Comparison of ENCODE assay signal across 12 cellular contexts in genomic region chr16:2671741-2672140, GRCh38. TPM values are rescaled to one million over a fixed set of nuclear protein-coding genes. Genes with fewer than 3 reads are reported as not detected.
DNase-seq lines count a peak whose midpoint lies in the region; ATAC-seq and TF ChIP-seq lines count a peak whose summit lies in the region.
"Had no signal": no experiment of that assay in that cellular context is flagged by ENCODE, and none has a peak within 500 bp of the region (broad histone marks: within the 10 kb centered on the region; RNA-seq: fewer than 3 reads in every experiment).

No MANE protein-coding gene starts in this region.

- WGBS in mesendoderm (ENCODE audit: extremely low coverage, insufficient coverage, low lambda C conversion rate), result no CpG with 5 or more reads among the region's 13 CpGs

- H3K4me3 ChIP-seq in mesendoderm (ENCODE audit: low read length), result no peak overlapping the region

- no peaks in the 10 kb centered on the region for H3K27me3 Mint-ChIP-seq in activated T-cell treated with anti-CD3 and anti-CD28 coated beads, Interleukin-2, amount 50 U/mL, for 24 hours
- no peaks in the 10 kb centered on the region for H3K27me3 Mint-ChIP-seq in activated CD8-positive, alpha-beta T cell treated with anti-CD3 and anti-CD28 coated beads for 36 hours
- H3K27me3 Mint-ChIP-seq in glutamatergic neuron (ENCODE audit: unreplicated experiment), result no peaks in the 10 kb centered on the region
- no peaks in the 10 kb centered on the region for H3K27me3 Mint-ChIP-seq in stimulated activated naive CD8-positive, alpha-beta T cell treated with anti-CD3 and anti-CD28 coated beads, Interleukin-15, amount 100 ng/mL, for 72 hours

- no peak overlapping the region for H3K9ac ChIP-seq in mesendoderm (ENCODE audit: low read length)

- H3K27ac Mint-ChIP-seq in activated T-cell treated with anti-CD3 and anti-CD28 coated beads, Interleukin-2, amount 50 U/mL, for 24 hours, result peak overlapping the region; percentile 69
- H3K27ac Mint-ChIP-seq in activated CD8-positive, alpha-beta T cell treated with anti-CD3 and anti-CD28 coated beads for 36 hours, result no peak overlapping the region
- H3K27ac Mint-ChIP-seq in glutamatergic neuron (ENCODE audit: unreplicated experiment), result no peak overlapping the region
- H3K27ac Mint-ChIP-seq in stimulated activated naive CD8-positive, alpha-beta T cell treated with anti-CD3 and anti-CD28 coated beads, Interleukin-15, amount 100 ng/mL, for 72 hours, result peak overlapping the region in 1 of 2 donors; percentile 85

- no peak overlapping the region for H2BK120ac ChIP-seq in mesendoderm (ENCODE audit: low read depth, low read length)

- H3K4me1 Mint-ChIP-seq in activated T-cell treated with anti-CD3 and anti-CD28 coated beads, Interleukin-2, amount 50 U/mL, for 24 hours (ENCODE audit: low read depth), result peaks cover 54% of the 10 kb centered on the region
- H3K4me1 Mint-ChIP-seq in activated CD8-positive, alpha-beta T cell treated with anti-CD3 and anti-CD28 coated beads for 36 hours (ENCODE audit: low read depth), result peaks cover 35% of the 10 kb centered on the region
- peaks cover 33% of the 10 kb centered on the region for H3K4me1 Mint-ChIP-seq in glutamatergic neuron (ENCODE audit: low read depth, unreplicated experiment)
- peaks cover 47% of the 10 kb centered on the region for H3K4me1 Mint-ChIP-seq in stimulated activated naive CD8-positive, alpha-beta T cell treated with anti-CD3 and anti-CD28 coated beads, Interleukin-15, amount 100 ng/mL, for 72 hours

- no peak overlapping the region for H2AK5ac ChIP-seq in mesendoderm (ENCODE audit: low read length)

- no peak overlapping the region for H3K4ac ChIP-seq in mesendoderm (ENCODE audit: low read depth, low read length)

- no peak for DNase-seq in activated T-cell treated with anti-CD3 and anti-CD28 coated beads, Interleukin-2, amount 50 U/mL, for 24 hours
- DNase-seq in activated T-cell treated with anti-CD3 and anti-CD28 coated beads, Interleukin-2, amount 50 U/mL, for 48 hours, result no peak
- no peak for DNase-seq in activated CD8-positive, alpha-beta T cell treated with anti-CD3 and anti-CD28 coated beads for 36 hours
- DNase-seq in glutamatergic neuron, result no peak
- no peak for DNase-seq in stimulated activated naive CD8-positive, alpha-beta T cell treated with anti-CD3 and anti-CD28 coated beads, Interleukin-15, amount 100 ng/mL, for 72 hours
- no peak for DNase-seq in NCI-H510A (lab: John Stamatoyannopoulos, UW)
- DNase-seq in NCI-H2029 treated with DMSO at 0.1 percent for 48 hours (lab: John Stamatoyannopoulos, UW), result no peak
- no peak for DNase-seq in mesendoderm
- DNase-seq: activated CD8-positive, alpha-beta memory T cell treated with anti-CD3 and anti-CD28 coated beads for 24 hours; MV-4-11; Peyer's patch had no signal

- H3K27me3 ChIP-seq in mesendoderm (ENCODE audit: insufficient read depth, low read length, poor library complexity), result no peaks in the 10 kb centered on the region
- H3K27me3 ChIP-seq: Peyer's patch, tibial nerve had no signal

- no peak overlapping the region for H3K56ac ChIP-seq in mesendoderm (ENCODE audit: low read length)

- H3K79me1 ChIP-seq in mesendoderm (ENCODE audit: low read length), result peaks cover 2% of the 10 kb centered on the region

- no peak overlapping the region for H3K4me2 ChIP-seq in mesendoderm (ENCODE audit: low read length)

- peak overlapping the region; percentile 84 for H3K4me3 Mint-ChIP-seq in activated T-cell treated with anti-CD3 and anti-CD28 coated beads, Interleukin-2, amount 50 U/mL, for 24 hours
- H3K4me3 Mint-ChIP-seq in activated CD8-positive, alpha-beta T cell treated with anti-CD3 and anti-CD28 coated beads for 36 hours, result peak overlapping the region; percentile 84
- peak overlapping the region; percentile 91 for H3K4me3 Mint-ChIP-seq in glutamatergic neuron (ENCODE audit: unreplicated experiment)
- peak overlapping the region; percentile 77 to 78 for H3K4me3 Mint-ChIP-seq in stimulated activated naive CD8-positive, alpha-beta T cell treated with anti-CD3 and anti-CD28 coated beads, Interleukin-15, amount 100 ng/mL, for 72 hours

- intact Hi-C loops in activated CD8-positive, alpha-beta T cell treated with anti-CD3 and anti-CD28 coated beads for 36 hours (cut with micrococcal nuclease), result no loop called here

- H3K9me3 Mint-ChIP-seq in activated T-cell treated with anti-CD3 and anti-CD28 coated beads, Interleukin-2, amount 50 U/mL, for 24 hours, result no peaks in the 10 kb centered on the region
- no peaks in the 10 kb centered on the region for H3K9me3 Mint-ChIP-seq in activated CD8-positive, alpha-beta T cell treated with anti-CD3 and anti-CD28 coated beads for 36 hours
- peaks cover 9% of the 10 kb centered on the region for H3K9me3 Mint-ChIP-seq in glutamatergic neuron (ENCODE audit: unreplicated experiment)
- H3K9me3 Mint-ChIP-seq in stimulated activated naive CD8-positive, alpha-beta T cell treated with anti-CD3 and anti-CD28 coated beads, Interleukin-15, amount 100 ng/mL, for 72 hours, result no peaks in the 10 kb centered on the region

- H3K79me2 ChIP-seq in mesendoderm (ENCODE audit: control insufficient read depth, insufficient read depth, low read length), result no peaks in the 10 kb centered on the region

- H3K36me3 ChIP-seq in mesendoderm (ENCODE audit: control insufficient read depth, insufficient read depth, low read length), result no peaks in the 10 kb centered on the region

- H3K4me1 ChIP-seq in mesendoderm (ENCODE audit: control insufficient read depth, low read depth, low read length), result no peaks in the 10 kb centered on the region

- ATAC-seq in activated CD8-positive, alpha-beta T cell treated with anti-CD3 and anti-CD28 coated beads for 36 hours, result no peak
- no peak for ATAC-seq in stimulated activated naive CD8-positive, alpha-beta T cell treated with anti-CD3 and anti-CD28 coated beads, Interleukin-15, amount 100 ng/mL, for 72 hours

- H4K5ac ChIP-seq in mesendoderm (ENCODE audit: low read length), result no peak overlapping the region

- no peak overlapping the region for H3K27ac ChIP-seq in mesendoderm (ENCODE audit: low read depth, low read length)
- H3K27ac ChIP-seq: tibial nerve had no signal

- H3K36me3 Mint-ChIP-seq in activated T-cell treated with anti-CD3 and anti-CD28 coated beads, Interleukin-2, amount 50 U/mL, for 24 hours (ENCODE audit: low read depth), result peaks cover 57% of the 10 kb centered on the region
- H3K36me3 Mint-ChIP-seq in activated CD8-positive, alpha-beta T cell treated with anti-CD3 and anti-CD28 coated beads for 36 hours (ENCODE audit: low read depth), result peaks cover 28% of the 10 kb centered on the region
- no peaks in the 10 kb centered on the region for H3K36me3 Mint-ChIP-seq in glutamatergic neuron (ENCODE audit: unreplicated experiment)

- POLR2A ChIA-PET in activated CD8-positive, alpha-beta T cell treated with anti-CD3 and anti-CD28 coated beads for 36 hours (lab: Charles Lee), result no interaction called here

- H2BK15ac ChIP-seq in mesendoderm (replicated peaks; ENCODE audit: low read depth), result no peak overlapping the region

- TF ChIP-seq CTCF in activated CD8-positive, alpha-beta T cell treated with anti-CD3 and anti-CD28 coated beads for 36 hours (IDR thresholded peaks at IDR 0.05), result no peak
- TF ChIP-seq CTCF in glutamatergic neuron (IDR thresholded peaks at IDR 0.05; ENCODE audit: partially characterized antibody, unreplicated experiment), result no peak

- no peak overlapping the region for H3K18ac ChIP-seq in mesendoderm (ENCODE audit: low read length)

- CTCF ChIA-PET in activated CD8-positive, alpha-beta T cell treated with anti-CD3 and anti-CD28 coated beads for 36 hours (lab: Charles Lee), result interaction anchor here (2.0 kb wide), 1 partner anchor 7 kb away, joined by 7 read pairs; no protein-coding TSS in a partner anchor

- H4K8ac ChIP-seq in mesendoderm (ENCODE audit: low read depth, low read length), result no peak overlapping the region

- no peak overlapping the region for H2BK5ac ChIP-seq in mesendoderm (ENCODE audit: low read length)

- no peak overlapping the region for H3K23ac ChIP-seq in mesendoderm (ENCODE audit: low read length)

RNA-seq across cellular contexts. Expression of gene KCTD5, which starts 10.6 kb away (rescaled TPM):
- total RNA-seq in activated CD8-positive, alpha-beta T cell treated with anti-CD3 and anti-CD28 coated beads for 36 hours, result 10 to 100 TPM; 26.0 to 27.3 TPM
- total RNA-seq in glutamatergic neuron (ENCODE audit: unreplicated experiment), result 41.2 TPM
- polyA plus RNA-seq in mesendoderm (2013, experiment 1 of 2), result 41.6 TPM
- polyA plus RNA-seq in mesendoderm (2013, experiment 2 of 2), result 38.7 TPM

RNA-seq across cellular contexts. Expression of gene PRSS27, which starts 48.3 kb away (rescaled TPM):
- 1 to 10 TPM; 1.2 to 1.4 TPM for total RNA-seq in activated CD8-positive, alpha-beta T cell treated with anti-CD3 and anti-CD28 coated beads for 36 hours
- 10.8 TPM for total RNA-seq in glutamatergic neuron (ENCODE audit: unreplicated experiment)
- 0.97 TPM for polyA plus RNA-seq in mesendoderm (2013, experiment 1 of 2)
- polyA plus RNA-seq in mesendoderm (2013, experiment 2 of 2), result 1.0 TPM
